In the genomic region with DNA sequence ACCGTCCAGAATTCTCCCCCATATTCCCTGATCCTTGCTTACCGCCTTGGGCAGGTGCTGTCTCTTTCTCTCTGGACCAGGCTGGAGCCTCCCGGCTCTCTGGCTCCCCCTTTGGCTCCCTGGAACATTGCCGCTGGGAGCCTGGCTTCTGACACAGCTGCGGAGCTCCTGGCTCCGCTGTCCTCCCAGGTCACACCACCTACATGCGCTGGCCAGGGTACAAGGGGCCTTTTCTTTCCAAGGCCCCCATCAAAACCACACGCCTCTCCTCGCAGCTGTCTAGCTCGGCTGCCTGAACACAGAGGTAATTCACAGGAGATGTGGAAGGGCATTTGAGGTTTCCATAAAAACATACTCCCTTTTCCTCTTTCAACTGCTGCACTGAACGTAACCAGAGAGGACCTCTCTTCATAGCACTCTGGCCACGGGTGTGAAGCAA, we compare ENCODE assay signal across 1 cellular context.
A peak's percentile ranks its signal among the peaks of the same experiment; 100 is the strongest.
TF ChIP-seq lines count a peak whose summit lies in the region.

No MANE protein-coding gene starts in this region.

TF ChIP-seq in HEK293, 187 proteins besides CTCF, POLR2A, EP300 and RAD21 (continued from another document):
- TF ChIP-seq, protein P1, sequence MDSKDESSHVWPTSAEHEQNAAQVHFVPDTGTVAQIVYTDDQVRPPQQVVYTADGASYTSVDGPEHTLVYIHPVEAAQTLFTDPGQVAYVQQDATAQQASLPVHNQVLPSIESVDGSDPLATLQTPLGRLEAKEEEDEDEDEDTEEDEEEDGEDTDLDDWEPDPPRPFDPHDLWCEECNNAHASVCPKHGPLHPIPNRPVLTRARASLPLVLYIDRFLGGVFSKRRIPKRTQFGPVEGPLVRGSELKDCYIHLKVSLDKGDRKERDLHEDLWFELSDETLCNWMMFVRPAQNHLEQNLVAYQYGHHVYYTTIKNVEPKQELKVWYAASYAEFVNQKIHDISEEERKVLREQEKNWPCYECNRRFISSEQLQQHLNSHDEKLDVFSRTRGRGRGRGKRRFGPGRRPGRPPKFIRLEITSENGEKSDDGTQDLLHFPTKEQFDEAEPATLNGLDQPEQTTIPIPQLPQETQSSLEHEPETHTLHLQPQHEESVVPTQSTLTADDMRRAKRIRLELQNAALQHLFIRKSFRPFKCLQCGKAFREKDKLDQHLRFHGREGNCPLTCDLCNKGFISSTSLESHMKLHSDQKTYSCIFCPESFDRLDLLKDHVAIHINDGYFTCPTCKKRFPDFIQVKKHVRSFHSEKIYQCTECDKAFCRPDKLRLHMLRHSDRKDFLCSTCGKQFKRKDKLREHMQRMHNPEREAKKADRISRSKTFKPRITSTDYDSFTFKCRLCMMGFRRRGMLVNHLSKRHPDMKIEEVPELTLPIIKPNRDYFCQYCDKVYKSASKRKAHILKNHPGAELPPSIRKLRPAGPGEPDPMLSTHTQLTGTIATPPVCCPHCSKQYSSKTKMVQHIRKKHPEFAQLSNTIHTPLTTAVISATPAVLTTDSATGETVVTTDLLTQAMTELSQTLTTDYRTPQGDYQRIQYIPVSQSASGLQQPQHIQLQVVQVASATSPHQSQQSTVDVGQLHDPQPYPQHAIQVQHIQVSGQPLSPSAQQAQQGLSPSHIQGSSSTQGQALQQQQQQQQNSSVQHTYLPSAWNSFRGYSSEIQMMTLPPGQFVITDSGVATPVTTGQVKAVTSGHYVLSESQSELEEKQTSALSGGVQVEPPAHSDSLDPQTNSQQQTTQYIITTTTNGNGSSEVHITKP (tag by site-specific recombination; IDR thresholded peaks at IDR 0.05): 0 out of 2 replicates have a peak, but pooled peaks have one; percentile 23
- TF ChIP-seq MEIS1 (CRISPR knock-in tag; IDR thresholded peaks at IDR 0.05; ENCODE audit: borderline replicate concordance): no peak
- TF ChIP-seq OSR2 (tag by site-specific recombination; IDR thresholded peaks at IDR 0.05): 0 out of 2 replicates have a peak, but pooled peaks have one; percentile 11
